In genomic region chr7:121269798-121270197, GRCh38 we compare ENCODE assay signal across 2 cellular contexts.
TF ChIP-seq lines count a peak whose summit lies in the region.

No MANE protein-coding gene starts in this region.

TF ChIP-seq in Ishikawa, 13 proteins besides CTCF, POLR2A, EP300 and RAD21 (continued from another document):
- TF ChIP-seq TAF1 (IDR thresholded peaks at IDR 0.05; ENCODE audit: low read depth) = no peak

TF ChIP-seq in K562, 482 proteins besides CTCF, POLR2A, EP300 and RAD21 (continued from another document):
- TF ChIP-seq ZNF518B (CRISPR knock-in tag; IDR thresholded peaks at IDR 0.05) (no peak), ZNF316 (IDR thresholded peaks at IDR 0.05) (peak; percentile 48), RBM22 (IDR thresholded peaks at IDR 0.05; ENCODE audit: low read depth, low read length, poor library complexity, severe bottlenecking) (peak; percentile 77), NR2C2 (CRISPR knock-in tag; IDR thresholded peaks at IDR 0.05) (no peak), NR2C2 (tag; IDR thresholded peaks at IDR 0.05) (no peak), ZBTB5 (IDR thresholded peaks at IDR 0.05) (no peak), HMGN3 (IDR thresholded peaks at IDR 0.05; ENCODE audit: borderline replicate concordance, extremely low read depth, insufficient read length, low read depth, low read length) (no peak), ZNF583 (CRISPR knock-in tag; IDR thresholded peaks at IDR 0.05) (no peak), ZNF354B (CRISPR knock-in tag; IDR thresholded peaks at IDR 0.05) (no peak), ZKSCAN8 (CRISPR knock-in tag; IDR thresholded peaks at IDR 0.05) (no peak), STAT5B (CRISPR knock-in tag; IDR thresholded peaks at IDR 0.05) (no peak)
- TF ChIP-seq, protein P1, sequence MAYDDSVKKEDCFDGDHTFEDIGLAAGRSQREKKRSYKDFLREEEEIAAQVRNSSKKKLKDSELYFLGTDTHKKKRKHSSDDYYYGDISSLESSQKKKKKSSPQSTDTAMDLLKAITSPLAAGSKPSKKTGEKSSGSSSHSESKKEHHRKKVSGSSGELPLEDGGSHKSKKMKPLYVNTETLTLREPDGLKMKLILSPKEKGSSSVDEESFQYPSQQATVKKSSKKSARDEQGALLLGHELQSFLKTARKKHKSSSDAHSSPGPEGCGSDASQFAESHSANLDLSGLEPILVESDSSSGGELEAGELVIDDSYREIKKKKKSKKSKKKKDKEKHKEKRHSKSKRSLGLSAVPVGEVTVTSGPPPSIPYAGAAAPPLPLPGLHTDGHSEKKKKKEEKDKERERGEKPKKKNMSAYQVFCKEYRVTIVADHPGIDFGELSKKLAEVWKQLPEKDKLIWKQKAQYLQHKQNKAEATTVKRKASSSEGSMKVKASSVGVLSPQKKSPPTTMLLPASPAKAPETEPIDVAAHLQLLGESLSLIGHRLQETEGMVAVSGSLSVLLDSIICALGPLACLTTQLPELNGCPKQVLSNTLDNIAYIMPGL (CRISPR knock-in tag; IDR thresholded peaks at IDR 0.05) = no peak
- TF ChIP-seq, protein P2, sequence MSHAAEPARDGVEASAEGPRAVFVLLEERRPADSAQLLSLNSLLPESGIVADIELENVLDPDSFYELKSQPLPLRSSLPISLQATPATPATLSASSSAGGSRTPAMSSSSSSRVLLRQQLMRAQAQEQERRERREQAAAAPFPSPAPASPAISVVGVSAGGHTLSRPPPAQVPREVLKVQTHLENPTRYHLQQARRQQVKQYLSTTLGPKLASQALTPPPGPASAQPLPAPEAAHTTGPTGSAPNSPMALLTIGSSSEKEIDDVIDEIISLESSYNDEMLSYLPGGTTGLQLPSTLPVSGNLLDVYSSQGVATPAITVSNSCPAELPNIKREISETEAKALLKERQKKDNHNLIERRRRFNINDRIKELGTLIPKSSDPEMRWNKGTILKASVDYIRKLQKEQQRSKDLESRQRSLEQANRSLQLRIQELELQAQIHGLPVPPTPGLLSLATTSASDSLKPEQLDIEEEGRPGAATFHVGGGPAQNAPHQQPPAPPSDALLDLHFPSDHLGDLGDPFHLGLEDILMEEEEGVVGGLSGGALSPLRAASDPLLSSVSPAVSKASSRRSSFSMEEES (CRISPR knock-in tag; IDR thresholded peaks at IDR 0.05) = peak; percentile 69
